ENCODE assay signal across 16 cellular contexts in the genomic region with DNA sequence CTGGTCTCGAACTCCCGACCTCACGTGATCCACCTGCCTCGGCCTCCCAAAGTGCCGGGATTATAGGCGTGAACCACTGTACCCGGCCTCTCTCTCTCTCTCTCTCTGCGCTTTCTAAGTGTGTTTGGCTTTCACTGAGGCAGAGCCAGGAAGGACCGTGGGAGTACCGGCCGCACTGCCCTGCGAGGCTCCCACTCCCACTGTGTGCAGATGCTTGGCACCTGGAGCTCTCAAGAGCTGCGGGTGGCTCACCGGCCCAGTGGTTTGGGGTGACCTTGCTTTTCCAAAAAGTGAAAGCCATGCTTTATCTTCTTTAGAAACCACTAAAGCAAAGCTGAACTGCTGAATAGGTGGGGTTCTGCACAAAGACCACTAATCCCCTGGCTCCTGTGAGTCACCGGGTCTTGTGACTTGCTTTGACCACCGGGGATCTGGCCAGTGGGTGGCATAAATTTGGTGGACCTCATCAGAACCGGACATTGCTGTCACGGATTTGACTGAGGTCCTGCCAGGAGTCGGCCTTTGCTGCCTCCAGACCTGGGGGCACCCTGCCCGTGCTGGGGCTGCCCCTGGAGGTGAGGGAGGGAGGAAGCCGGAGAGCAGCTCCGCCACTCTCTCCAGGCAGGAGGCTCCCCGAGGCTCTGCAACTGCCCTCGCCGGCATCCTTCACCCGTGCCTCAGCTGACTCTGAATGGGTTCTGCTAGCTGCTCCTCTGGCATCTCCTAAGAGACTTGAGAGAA.
DNase-seq lines count a peak whose midpoint lies in the region; ATAC-seq and TF ChIP-seq lines count a peak whose summit lies in the region.
"Had no signal": no experiment of that assay in that cellular context is flagged by ENCODE, and none has a peak within 500 bp of the region (broad histone marks: within the 10 kb centered on the region; RNA-seq: fewer than 3 reads in every experiment).

No MANE protein-coding gene starts in this region.

- POLR2A ChIA-PET in T-cell (lab: Charles Lee), result no interaction called here

- H3K27me3 ChIP-seq in body of pancreas (no peaks in the 10 kb centered on the region), stomach (no peaks in the 10 kb centered on the region)

- CTCF ChIA-PET in T-cell (lab: Charles Lee), result no interaction called here

- intact Hi-C loops in body of pancreas (cut with DNase I), result no loop called here
- intact Hi-C loops in stomach (cut with DNase I; ENCODE audit: low total_unique reads), result no loop called here

- no peak overlapping the region for H3K4me3 Mint-ChIP-seq in HFFc6
- no peak overlapping the region for H3K4me3 Mint-ChIP-seq in T-cell
- H3K4me3 Mint-ChIP-seq: CD4-positive, alpha-beta T cell; immature natural killer cell had no signal

- H3K36me3 Mint-ChIP-seq in HFFc6 (ENCODE audit: low read depth) (peaks cover 44% of the 10 kb centered on the region), T-cell (peaks cover 23% of the 10 kb centered on the region)

- H3K36me3 ChIP-seq in body of pancreas (replicated peaks in 1 of 2; ENCODE audit: insufficient read depth in 1 of 2, low read depth in 2 of 2) (peaks cover 0 to 7% of the 10 kb centered on the region in 2 donors), mesodermal cell (ENCODE audit: control insufficient read depth, insufficient read depth, low read length) (peaks cover 57% of the 10 kb centered on the region), stomach (peaks cover 13 to 50% (median 29%) of the 10 kb centered on the region in 4 donors)
- H3K36me3 ChIP-seq: neutrophil had no signal

- H3K27ac Mint-ChIP-seq in HFFc6 (peak overlapping the region; percentile 68; the same call in 1 of the 2 replicates), T-cell (no peak overlapping the region)
- H3K27ac Mint-ChIP-seq: CD4-positive, alpha-beta T cell had no signal

- H3K9me3 Mint-ChIP-seq in HFFc6 (no peaks in the 10 kb centered on the region; the same call in 1 of the 2 replicates), T-cell (no peaks in the 10 kb centered on the region)
- H3K9me3 Mint-ChIP-seq: CD4-positive, alpha-beta T cell; immature natural killer cell had no signal

- H3K27me3 Mint-ChIP-seq in HFFc6 (ENCODE audit: insufficient read depth) (peaks cover 24% of the 10 kb centered on the region), T-cell (no peaks in the 10 kb centered on the region)
- H3K27me3 Mint-ChIP-seq: CD4-positive, alpha-beta T cell had no signal

- ATAC-seq in body of pancreas (no peak), T-cell (replicated peaks in 1 of 4) (no peak)

- H3K27ac ChIP-seq in body of pancreas (peak overlapping the region in 3 of 4 donors; percentile 2 to 72 (median 7)), mesodermal cell (ENCODE audit: low read depth, low read length, severe bottlenecking) (peak overlapping the region; percentile 16), stomach (peak overlapping the region; percentile 44 to 91 (median 79))
- H3K27ac ChIP-seq: neutrophil had no signal

- H3K4me1 ChIP-seq in body of pancreas (peaks cover 70% of the 10 kb centered on the region), mesodermal cell (ENCODE audit: control insufficient read depth, insufficient read depth, low read length, poor library complexity, severe bottlenecking) (peaks cover 41% of the 10 kb centered on the region), stomach (peaks cover 75 to 99% (median 89%) of the 10 kb centered on the region in 4 donors)

- no peak overlapping the region for H3K4me3 ChIP-seq in body of pancreas
- H3K4me3 ChIP-seq in mesodermal cell (ENCODE audit: extremely low read depth, insufficient read depth, low read length, poor library complexity, severe bottlenecking), result no peak overlapping the region
- H3K4me3 ChIP-seq in stomach, result no peak overlapping the region

- H3K9me3 ChIP-seq in body of pancreas (no peaks in the 10 kb centered on the region), mesodermal cell (ENCODE audit: control insufficient read depth, low read length) (no peaks in the 10 kb centered on the region), stomach (no peaks in the 10 kb centered on the region)
- H3K9me3 ChIP-seq: neutrophil had no signal

- no peak for TF ChIP-seq EP300 in stomach (IDR thresholded peaks at IDR 0.05)

- H3K4me1 Mint-ChIP-seq in HFFc6 (ENCODE audit: low read depth) (peaks cover 25% of the 10 kb centered on the region), T-cell (peaks cover 13 to 19% (median 15%) of the 10 kb centered on the region in 3 donors)

- TF ChIP-seq POLR2A in body of pancreas (IDR thresholded peaks at IDR 0.05), result no peak
- no peak for TF ChIP-seq POLR2A in stomach (IDR thresholded peaks at IDR 0.05)

- DNase-seq in HFFc6 (no peak), body of pancreas (peak in 3 of 4 donors; percentile 5 to 15 (median 11)), stomach (no peak), NCI-H1048 (lab: John Stamatoyannopoulos, UW) (no peak), iPS-NIHi11 (ENCODE audit: low spot score) (no peak), NOMO-1 treated with dmso at 0.1 percent for 144 hours (lab: John Stamatoyannopoulos, UW; ENCODE audit: unreplicated experiment) (no peak), T-cell (no peak)
- DNase-seq: activated CD4-positive, CD25-positive, alpha-beta regulatory T cell; activated T-cell treated with anti-CD3 and anti-CD28 coated beads, Interleukin-2, amount 50 U/mL, for 1 hour; CD4-positive, alpha-beta T cell; immature natural killer cell; NCI-H1417 treated with DMSO at 0.1 percent for 48 hours; stimulated activated CD4-positive, alpha-beta T cell treated with anti-CD3 and anti-CD28 coated beads, Interleukin-2, amount 100 ng/mL, for 24 hours; stimulated activated naive CD4-positive, alpha-beta T cell treated with Interleukin-2 at 50 U/mL for 16 hours had no signal

- TF ChIP-seq CTCF in HFFc6 (IDR thresholded peaks at IDR 0.05) (no peak), body of pancreas (IDR thresholded peaks at IDR 0.05) (no peak), stomach (IDR thresholded peaks at IDR 0.05) (no peak)

- WGBS in body of pancreas, 2 donors, result 76 to 81% methylated on average over 15 to 25 of the region's 26 CpGs
- WGBS in mesodermal cell (ENCODE audit: insufficient coverage in 2 of 2), 2 experiments, result 91 to 94% methylated on average over 17 to 22 of the region's 26 CpGs
- WGBS in stomach, 5 donors, result 70 to 84% (median 75%) methylated on average over 17 to 26 of the region's 26 CpGs

Comparison
In these comparisons a context has a peak if more than half of its experiments do, and no peak if none do; other contexts are left out.
1. DNase-seq: peak in body of pancreas (3 of 4); none in HFFc6 (single experiment), stomach (single experiment), NCI-H1048 (single experiment), iPS-NIHi11 (single experiment), NOMO-1 treated with dmso at 0.1 percent for 144 hours (single experiment) and T-cell (0 of 34).
2. H3K27ac ChIP-seq: peak in every context shown above with its lines; median percentile 79 in stomach; 16 in mesodermal cell; 7 in body of pancreas.